1 cellular context compared by ENCODE assay signal in genomic region chr11:75323609-75324008, GRCh38.
TF ChIP-seq lines count a peak whose summit lies in the region.

No MANE protein-coding gene starts in this region.

TF ChIP-seq in HepG2, 621 proteins besides CTCF, POLR2A, EP300 and RAD21 (continued from another document and continues in another):
- TF ChIP-seq ZFP91 (CRISPR knock-in tag; IDR thresholded peaks at IDR 0.05; ENCODE audit: borderline replicate concordance) (no peak), ZNF160 (CRISPR knock-in tag; IDR thresholded peaks at IDR 0.05) (no peak), SETDB1 (CRISPR knock-in tag; IDR thresholded peaks at IDR 0.05; ENCODE audit: borderline replicate concordance) (no peak), GRHL1 (CRISPR knock-in tag; conservative IDR thresholded peaks at IDR 0.05) (no peak), ZNF30 (CRISPR knock-in tag; IDR thresholded peaks at IDR 0.05) (no peak), RAD51 (IDR thresholded peaks at IDR 0.05; ENCODE audit: borderline replicate concordance) (no peak), ZFP1 (CRISPR knock-in tag; IDR thresholded peaks at IDR 0.05) (no peak), ZKSCAN1 (IDR thresholded peaks at IDR 0.05; ENCODE audit: low read length) (no peak), JDP2 (CRISPR knock-in tag; IDR thresholded peaks at IDR 0.05; ENCODE audit: borderline replicate concordance) (no peak), ZBTB2 (CRISPR knock-in tag; IDR thresholded peaks at IDR 0.05; ENCODE audit: low read depth) (no peak), SP140L (CRISPR knock-in tag; IDR thresholded peaks at IDR 0.05; ENCODE audit: borderline replicate concordance) (no peak), ZNF225 (CRISPR knock-in tag; IDR thresholded peaks at IDR 0.05) (no peak), EZH2 (conservative IDR thresholded peaks at IDR 0.05; ENCODE audit: low read depth, low read length) (no peak), ZNF224 (CRISPR knock-in tag; IDR thresholded peaks at IDR 0.05) (no peak), ZNF326 (CRISPR knock-in tag; IDR thresholded peaks at IDR 0.05; ENCODE audit: borderline replicate concordance) (no peak), NR2F2 (IDR thresholded peaks at IDR 0.05; ENCODE audit: borderline replicate concordance, low read depth) (no peak), NR1H2 (CRISPR knock-in tag; IDR thresholded peaks at IDR 0.05; ENCODE audit: borderline replicate concordance, low read depth) (no peak), ZNF839 (CRISPR knock-in tag; IDR thresholded peaks at IDR 0.05; ENCODE audit: borderline replicate concordance) (no peak), ZNF484 (CRISPR knock-in tag; IDR thresholded peaks at IDR 0.05; ENCODE audit: borderline replicate concordance, low read depth) (no peak), ZFY (CRISPR knock-in tag; IDR thresholded peaks at IDR 0.05) (no peak), HOXA9 (CRISPR knock-in tag; IDR thresholded peaks at IDR 0.05; ENCODE audit: borderline replicate concordance) (no peak), ELF1 (CRISPR knock-in tag; IDR thresholded peaks at IDR 0.05) (peak; percentile 45; the same call in 1 of the 2 replicates), AHDC1 (CRISPR knock-in tag; IDR thresholded peaks at IDR 0.05; ENCODE audit: borderline replicate concordance) (no peak; the same call in 1 of the 2 replicates), ZNF703 (CRISPR knock-in tag; IDR thresholded peaks at IDR 0.05; ENCODE audit: borderline replicate concordance) (no peak), ELF4 (CRISPR knock-in tag; IDR thresholded peaks at IDR 0.05; ENCODE audit: borderline replicate concordance) (no peak), MED13 (CRISPR knock-in tag; IDR thresholded peaks at IDR 0.05) (no peak), ZMYM2 (CRISPR knock-in tag; IDR thresholded peaks at IDR 0.05) (no peak), LCORL (IDR thresholded peaks at IDR 0.05) (no peak), LCORL (CRISPR knock-in tag; IDR thresholded peaks at IDR 0.05) (no peak), HNF1B (CRISPR knock-in tag; IDR thresholded peaks at IDR 0.05) (peak; percentile 91), SPEN (CRISPR knock-in tag; IDR thresholded peaks at IDR 0.05; ENCODE audit: low read depth) (peak; percentile 33; the same call in 1 of the 2 replicates), SKIL (CRISPR knock-in tag; IDR thresholded peaks at IDR 0.05; ENCODE audit: borderline replicate concordance) (no peak), FOXK2 (IDR thresholded peaks at IDR 0.05) (peak; percentile 35; the same call in 1 of the 2 replicates), ZKSCAN8 (CRISPR knock-in tag; IDR thresholded peaks at IDR 0.05; ENCODE audit: borderline replicate concordance) (no peak), IRF2 (CRISPR knock-in tag; IDR thresholded peaks at IDR 0.05) (no peak; the same call in 1 of the 2 replicates), HNF4A (CRISPR knock-in tag; IDR thresholded peaks at IDR 0.05) (no peak), IRX3 (CRISPR knock-in tag; IDR thresholded peaks at IDR 0.05; ENCODE audit: borderline replicate concordance, low read depth) (no peak)
- TF ChIP-seq, protein P1, sequence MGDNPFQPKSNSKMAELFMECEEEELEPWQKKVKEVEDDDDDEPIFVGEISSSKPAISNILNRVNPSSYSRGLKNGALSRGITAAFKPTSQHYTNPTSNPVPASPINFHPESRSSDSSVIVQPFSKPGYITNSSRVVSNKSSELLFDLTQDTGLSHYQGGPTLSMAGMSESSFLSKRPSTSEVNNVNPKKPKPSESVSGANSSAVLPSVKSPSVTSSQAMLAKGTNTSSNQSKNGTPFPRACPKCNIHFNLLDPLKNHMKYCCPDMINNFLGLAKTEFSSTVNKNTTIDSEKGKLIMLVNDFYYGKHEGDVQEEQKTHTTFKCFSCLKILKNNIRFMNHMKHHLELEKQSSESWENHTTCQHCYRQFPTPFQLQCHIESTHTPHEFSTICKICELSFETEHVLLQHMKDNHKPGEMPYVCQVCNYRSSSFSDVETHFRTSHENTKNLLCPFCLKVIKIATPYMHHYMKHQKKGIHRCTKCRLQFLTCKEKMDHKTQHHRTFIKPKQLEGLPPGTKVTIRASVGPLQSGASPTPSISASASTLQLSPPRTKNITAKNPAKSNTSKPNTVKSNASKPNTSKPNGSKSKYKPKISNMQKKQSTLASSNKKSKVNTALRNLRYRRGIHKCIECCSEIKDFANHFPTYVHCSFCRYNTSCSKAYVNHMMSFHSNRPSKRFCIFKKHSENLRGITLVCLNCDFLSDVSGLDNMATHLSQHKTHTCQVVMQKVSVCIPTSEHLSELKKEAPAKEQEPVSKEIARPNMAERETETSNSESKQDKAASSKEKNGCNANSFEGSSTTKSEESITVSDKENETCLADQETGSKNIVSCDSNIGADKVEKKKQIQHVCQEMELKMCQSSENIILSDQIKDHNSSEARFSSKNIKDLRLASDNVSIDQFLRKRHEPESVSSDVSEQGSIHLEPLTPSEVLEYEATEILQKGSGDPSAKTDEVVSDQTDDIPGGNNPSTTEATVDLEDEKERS (CRISPR knock-in tag; IDR thresholded peaks at IDR 0.05), result no peak
- TF ChIP-seq, protein P2, sequence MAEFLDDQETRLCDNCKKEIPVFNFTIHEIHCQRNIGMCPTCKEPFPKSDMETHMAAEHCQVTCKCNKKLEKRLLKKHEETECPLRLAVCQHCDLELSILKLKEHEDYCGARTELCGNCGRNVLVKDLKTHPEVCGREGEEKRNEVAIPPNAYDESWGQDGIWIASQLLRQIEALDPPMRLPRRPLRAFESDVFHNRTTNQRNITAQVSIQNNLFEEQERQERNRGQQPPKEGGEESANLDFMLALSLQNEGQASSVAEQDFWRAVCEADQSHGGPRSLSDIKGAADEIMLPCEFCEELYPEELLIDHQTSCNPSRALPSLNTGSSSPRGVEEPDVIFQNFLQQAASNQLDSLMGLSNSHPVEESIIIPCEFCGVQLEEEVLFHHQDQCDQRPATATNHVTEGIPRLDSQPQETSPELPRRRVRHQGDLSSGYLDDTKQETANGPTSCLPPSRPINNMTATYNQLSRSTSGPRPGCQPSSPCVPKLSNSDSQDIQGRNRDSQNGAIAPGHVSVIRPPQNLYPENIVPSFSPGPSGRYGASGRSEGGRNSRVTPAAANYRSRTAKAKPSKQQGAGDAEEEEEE (CRISPR knock-in tag; IDR thresholded peaks at IDR 0.05; ENCODE audit: borderline replicate concordance), result no peak
